ENCODE assay signal across 18 cellular contexts in the genomic region with DNA sequence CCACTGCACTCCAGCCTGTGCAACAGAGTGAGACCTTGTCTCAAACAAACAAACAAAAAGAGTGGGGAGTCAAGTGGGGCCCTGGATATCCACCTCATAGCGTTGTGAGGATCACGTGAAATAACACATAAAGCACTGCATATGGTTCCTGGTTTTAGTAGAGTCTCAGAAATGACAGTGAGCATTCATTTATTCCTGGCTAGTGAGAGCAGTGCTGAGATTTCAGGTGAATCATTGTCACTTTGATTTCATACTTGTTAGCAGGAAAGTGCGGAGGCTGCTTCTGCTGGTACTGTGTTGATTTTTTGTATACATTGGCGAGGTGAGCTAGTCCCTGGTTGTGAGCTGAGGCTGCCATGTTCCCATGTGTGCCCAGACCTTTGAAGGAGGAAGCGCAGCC. TPM values are rescaled to one million over a fixed set of nuclear protein-coding genes. Genes with fewer than 3 reads are reported as not detected.
DNase-seq lines count a peak whose midpoint lies in the region; ATAC-seq and TF ChIP-seq lines count a peak whose summit lies in the region.
"Had no signal": no experiment of that assay in that cellular context is flagged by ENCODE, and none has a peak within 500 bp of the region (broad histone marks: within the 10 kb centered on the region; RNA-seq: fewer than 3 reads in every experiment).

No MANE protein-coding gene starts in this region.

- 90% methylated on average over 5 of the region's 5 CpGs for WGBS in mammary epithelial cell (ENCODE audit: low coverage, missing lambda C conversion rate)
- WGBS in esophagus squamous epithelium, 2 donors = 89 to 91% methylated on average over 3 to 5 of the region's 5 CpGs
- 94% methylated on average over 5 of the region's 5 CpGs for WGBS in prostate gland

- H3K4me1 ChIP-seq in mammary epithelial cell (ENCODE audit: insufficient read depth, low read length) = peaks cover 14% of the 10 kb centered on the region
- peaks cover 45 to 92% (median 69%) of the 10 kb centered on the region in 3 donors for H3K4me1 ChIP-seq in esophagus squamous epithelium
- H3K4me1 ChIP-seq in prostate gland (replicated peaks) = peaks cover 3% of the 10 kb centered on the region
- H3K4me1 ChIP-seq in upper lobe of right lung = peaks cover 29% of the 10 kb centered on the region
- H3K4me1 ChIP-seq: BE2C had no signal

- H3K27ac ChIP-seq in mammary epithelial cell (ENCODE audit: insufficient read depth, low read depth, low read length) (no peak overlapping the region), esophagus squamous epithelium (peak overlapping the region; percentile 78 to 96 (median 93)), prostate gland (peak overlapping the region; percentile 80 to 87), upper lobe of right lung (peak overlapping the region; percentile 73)
- H3K27ac ChIP-seq: 22Rv1, SJCRH30 had no signal

- no peak for TF ChIP-seq POLR2A in esophagus squamous epithelium (IDR thresholded peaks at IDR 0.05)
- TF ChIP-seq POLR2A in prostate gland (IDR thresholded peaks at IDR 0.05) = no peak

- DNase-seq in MCF 10A (ENCODE audit: unreplicated experiment) (no peak), mammary epithelial cell (no peak), esophagus squamous epithelium (lab: John Stamatoyannopoulos, UW) (no peak), prostate gland (ENCODE audit: low spot score) (no peak), upper lobe of right lung (no peak), NK-92 (lab: John Stamatoyannopoulos, UW; ENCODE audit: unreplicated experiment) (no peak), OCI-M2 (lab: John Stamatoyannopoulos, UW; ENCODE audit: unreplicated experiment) (no peak)
- DNase-seq: activated naive CD8-positive, alpha-beta T cell treated with anti-CD3 and anti-CD28 coated beads, Interleukin-2, amount 50 U/mL, for 24 hours; BE2C; mesendoderm; NCI-H2029 treated with DMSO at 0.1 percent for 48 hours; SJCRH30; stimulated activated CD4-positive, alpha-beta T cell treated with anti-CD3 and anti-CD28 coated beads, Interleukin-4, amount 100 ng/mL, for 1 hour; T-helper 17 cell; testis had no signal

- peaks cover 27% of the 10 kb centered on the region for H3K4me1 Mint-ChIP-seq in MCF 10A (ENCODE audit: insufficient read depth, unreplicated experiment)
- H3K4me1 Mint-ChIP-seq: activated naive CD8-positive, alpha-beta T cell treated with anti-CD3 and anti-CD28 coated beads, Interleukin-2, amount 50 U/mL, for 24 hours; T-helper 17 cell had no signal

- H3K9me3 ChIP-seq in mammary epithelial cell (replicated peaks; ENCODE audit: insufficient read depth, low read length) (no peaks in the 10 kb centered on the region), esophagus squamous epithelium (no peaks in the 10 kb centered on the region), prostate gland (no peaks in the 10 kb centered on the region), upper lobe of right lung (no peaks in the 10 kb centered on the region)
- H3K9me3 ChIP-seq: BE2C, SJCRH30, testis had no signal

- H3K27me3 Mint-ChIP-seq in MCF 10A (ENCODE audit: insufficient read depth, unreplicated experiment) = no peaks in the 10 kb centered on the region

- BruUV-seq in MCF 10A (replicated peaks; lab: Mats Ljungman, UMichigan) (no TSS peak), mammary epithelial cell (replicated peaks; lab: Mats Ljungman, UMichigan) (no TSS peak)

- in situ Hi-C loops in mammary epithelial cell (cut with MboI; ENCODE audit: low sequenced_read_pairs in 2 of 2) = no loop called here

- intact Hi-C loops in MCF 10A (cut with micrococcal nuclease) (no loop called here), mammary epithelial cell (cut with micrococcal nuclease) (no loop called here), esophagus squamous epithelium (cut with DNase I) (no loop called here), prostate gland (cut with DNase I) (no loop called here), upper lobe of right lung (cut with DNase I) (no loop called here)

- H2AFZ ChIP-seq in mammary epithelial cell (ENCODE audit: low read depth, low read length) = no peak overlapping the region

- H3K9ac ChIP-seq in mammary epithelial cell (ENCODE audit: insufficient read depth, low read length) = no peak overlapping the region

- H3K4me3 ChIP-seq in mammary epithelial cell (replicated peaks in 1 of 3; ENCODE audit: insufficient read depth in 1 of 3, low read depth in 2 of 3, low read length in 3 of 3) = no peak overlapping the region
- H3K4me3 ChIP-seq in esophagus squamous epithelium = no peak overlapping the region
- no peak overlapping the region for H3K4me3 ChIP-seq in prostate gland
- H3K4me3 ChIP-seq in upper lobe of right lung = no peak overlapping the region
- H3K4me3 ChIP-seq: SJCRH30, testis had no signal

- H3K27me3 ChIP-seq in mammary epithelial cell (ENCODE audit: insufficient read depth, low read length) (no peaks in the 10 kb centered on the region), esophagus squamous epithelium (no peaks in the 10 kb centered on the region), prostate gland (replicated peaks; ENCODE audit: insufficient read depth) (no peaks in the 10 kb centered on the region), upper lobe of right lung (no peaks in the 10 kb centered on the region)
- H3K27me3 ChIP-seq: BE2C, SJCRH30, testis had no signal

- no peaks in the 10 kb centered on the region for H3K36me3 Mint-ChIP-seq in MCF 10A (ENCODE audit: insufficient read depth, unreplicated experiment)

- no peaks in the 10 kb centered on the region for H4K20me1 ChIP-seq in mammary epithelial cell (ENCODE audit: insufficient read depth, low read length)

- H3K4me3 Mint-ChIP-seq in MCF 10A (ENCODE audit: unreplicated experiment) = no peak overlapping the region
- H3K4me3 Mint-ChIP-seq: activated naive CD8-positive, alpha-beta T cell treated with anti-CD3 and anti-CD28 coated beads, Interleukin-2, amount 50 U/mL, for 24 hours; activated T-helper 1 cell treated with anti-CD3 and anti-CD28 coated beads, Interleukin-12 subunit alpha, Interleukin-12 subunit beta, Interleukin-2, Interleukin-4 antibody, amounts not matched to agents 30 ng/mL and 10 ng/mL and 1 ng/mL, durations not matched to agents 14 hours and 24 hours and 36 hours; T-helper 17 cell had no signal

- POLR2A ChIA-PET in MCF 10A (lab: Yijun Ruan, JAX) = no interaction called here

- no peaks in the 10 kb centered on the region for H3K79me2 ChIP-seq in mammary epithelial cell (ENCODE audit: insufficient read depth, low read length)

- H3K9me3 Mint-ChIP-seq in MCF 10A (ENCODE audit: unreplicated experiment) = no peaks in the 10 kb centered on the region
- H3K9me3 Mint-ChIP-seq: activated naive CD8-positive, alpha-beta T cell treated with anti-CD3 and anti-CD28 coated beads, Interleukin-2, amount 50 U/mL, for 24 hours; activated T-helper 1 cell treated with anti-CD3 and anti-CD28 coated beads, Interleukin-12 subunit alpha, Interleukin-12 subunit beta, Interleukin-2, Interleukin-4 antibody, amounts not matched to agents 30 ng/mL and 10 ng/mL and 1 ng/mL, durations not matched to agents 14 hours and 24 hours and 36 hours had no signal

- no peak overlapping the region for H3K4me2 ChIP-seq in mammary epithelial cell (ENCODE audit: insufficient read depth, low read depth, low read length)

- H3K27ac Mint-ChIP-seq in MCF 10A (ENCODE audit: low read depth, unreplicated experiment) = peak overlapping the region; percentile 51
- H3K27ac Mint-ChIP-seq: activated naive CD8-positive, alpha-beta T cell treated with anti-CD3 and anti-CD28 coated beads, Interleukin-2, amount 50 U/mL, for 24 hours; activated T-helper 1 cell treated with anti-CD3 and anti-CD28 coated beads, Interleukin-12 subunit alpha, Interleukin-12 subunit beta, Interleukin-2, Interleukin-4 antibody, amounts not matched to agents 30 ng/mL and 10 ng/mL and 1 ng/mL, durations not matched to agents 14 hours and 24 hours and 36 hours; T-helper 17 cell had no signal

- CTCF ChIA-PET in MCF 10A (lab: Yijun Ruan, JAX) = no interaction called here
- CTCF ChIA-PET in mammary epithelial cell (lab: Charles Lee; ENCODE audit: low non-redundant PET) = no interaction called here

- ATAC-seq in upper lobe of right lung (no peak), HG03139 (IDR thresholded peaks at IDR 0.05; ENCODE audit: unreplicated experiment) (no peak)
- ATAC-seq: activated naive CD8-positive, alpha-beta T cell treated with anti-CD3 and anti-CD28 coated beads, Interleukin-2, amount 50 U/mL, for 24 hours; T-helper 17 cell had no signal

- dilution Hi-C loops in mammary epithelial cell (cut with HindIII; ENCODE audit: low sequenced_read_pairs) = no loop called here

- H3K36me3 ChIP-seq in mammary epithelial cell (ENCODE audit: insufficient read depth, low read length) = no peaks in the 10 kb centered on the region
- H3K36me3 ChIP-seq in esophagus squamous epithelium = peaks cover 0 to 4% (median 0%) of the 10 kb centered on the region in 3 donors
- no peaks in the 10 kb centered on the region for H3K36me3 ChIP-seq in prostate gland
- no peaks in the 10 kb centered on the region for H3K36me3 ChIP-seq in upper lobe of right lung
- H3K36me3 ChIP-seq: BE2C, SJCRH30 had no signal

- TF ChIP-seq CTCF in MCF 10A (IDR thresholded peaks at IDR 0.05; ENCODE audit: unreplicated experiment) = no peak
- TF ChIP-seq CTCF in mammary epithelial cell (conservative IDR thresholded peaks at IDR 0.05 in 1 of 2, IDR thresholded peaks at IDR 0.05 in 1 of 2; ENCODE audit: extremely low read depth in 1 of 2, insufficient read depth in 1 of 2, low read depth in 1 of 2, low read length in 2 of 2) = no peak
- TF ChIP-seq CTCF in esophagus squamous epithelium (IDR thresholded peaks at IDR 0.05) = no peak
- no peak for TF ChIP-seq CTCF in prostate gland (IDR thresholded peaks at IDR 0.05)
- TF ChIP-seq CTCF in upper lobe of right lung (IDR thresholded peaks at IDR 0.05) = no peak

RNA-seq across cellular contexts. Expression of gene ARHGEF10L, which starts 22.9 kb away (rescaled TPM):
- total RNA-seq in MCF 10A (2022) (5.0 and 12.2 TPM in 2 replicates), mammary epithelial cell (1 to 10 TPM; 3.4 to 5.3 TPM), esophagus squamous epithelium (10 to 100 TPM; 30.0 to 61.4 (median 44.7) TPM), prostate gland (10 to 100 TPM; 26.0 to 39.7 TPM), upper lobe of right lung (34.1 TPM)
- polyA plus RNA-seq in mammary epithelial cell = 1.0 TPM
- 0.41 TPM for polyA minus RNA-seq in mammary epithelial cell
- total RNA-seq: activated T-helper 1 cell treated with anti-CD3 and anti-CD28 coated beads, Interleukin-12 subunit alpha, Interleukin-12 subunit beta, Interleukin-2, Interleukin-4 antibody, amounts not matched to agents 30 ng/mL and 10 ng/mL and 1 ng/mL, durations not matched to agents 14 hours and 24 hours and 36 hours had no signal
